ENCODE assay signal across 9 cellular contexts in genomic region chr5:145347026-145347616, GRCh38.
DNase-seq lines count a peak whose midpoint lies in the region; ATAC-seq and TF ChIP-seq lines count a peak whose summit lies in the region.
"Had no signal": no experiment of that assay in that cellular context is flagged by ENCODE, and none has a peak within 500 bp of the region (broad histone marks: within the 10 kb centered on the region; RNA-seq: fewer than 3 reads in every experiment).

No MANE protein-coding gene starts in this region.

- peaks cover 16% of the 10 kb centered on the region for H3K4me1 ChIP-seq in osteoblast (ENCODE audit: insufficient read depth, low read length)
- no peaks in the 10 kb centered on the region for H3K4me1 ChIP-seq in CD8-positive, alpha-beta memory T cell (ENCODE audit: insufficient read depth, low read length)

- DNase-seq in AG08396 (ENCODE audit: low spot score) (peak; percentile 52), MV-4-11 (lab: John Stamatoyannopoulos, UW) (peak; percentile 8), chondrocyte (ENCODE audit: low spot score) (no peak), osteoblast (ENCODE audit: insufficient read length, low spot score, missing footprints) (peak; percentile 81), nucleus accumbens (lab: John Stamatoyannopoulos, UW) (no peak)
- DNase-seq in CD8-positive, alpha-beta memory T cell: no peak
- no peak for DNase-seq in activated naive CD4-positive, alpha-beta T cell treated with anti-CD3 and anti-CD28 coated beads, Interleukin-2, amount 50 U/mL, for 72 hours (ENCODE audit: low spot score in 2 of 2)

- H2AFZ ChIP-seq in osteoblast (ENCODE audit: low read length): peak overlapping the region; percentile 45

- no peaks in the 10 kb centered on the region for H3K27me3 Mint-ChIP-seq in chondrocyte (ENCODE audit: low read depth)
- no peaks in the 10 kb centered on the region for H3K27me3 Mint-ChIP-seq in CD8-positive, alpha-beta memory T cell

- H3K9me3 Mint-ChIP-seq in chondrocyte (ENCODE audit: low read depth): peaks cover 2% of the 10 kb centered on the region
- peaks cover 0 to 12% (median 5%) of the 10 kb centered on the region in 5 donors for H3K9me3 Mint-ChIP-seq in CD8-positive, alpha-beta memory T cell
- peaks cover 4 to 5% of the 10 kb centered on the region in 2 donors for H3K9me3 Mint-ChIP-seq in activated naive CD4-positive, alpha-beta T cell treated with anti-CD3 and anti-CD28 coated beads, Interleukin-2, amount 50 U/mL, for 72 hours

- H3K4me2 ChIP-seq in osteoblast (ENCODE audit: insufficient read depth, low read length): peak overlapping the region; percentile 47

- no peak overlapping the region for H3K27ac ChIP-seq in osteoblast (ENCODE audit: low read depth, low read length)
- no peak overlapping the region for H3K27ac ChIP-seq in CD8-positive, alpha-beta memory T cell (ENCODE audit: low read depth, low read length)
- H3K27ac ChIP-seq: epithelial cell of prostate had no signal

- TF ChIP-seq CTCF in chondrocyte (IDR thresholded peaks at IDR 0.05) (peak; percentile 90), osteoblast (IDR thresholded peaks at IDR 0.05; ENCODE audit: extremely low read depth, low read depth, low read length) (peak; percentile 84)

- CTCF ChIA-PET in CD8-positive, alpha-beta memory T cell (lab: Charles Lee): no interaction called here

- H3K36me3 Mint-ChIP-seq in chondrocyte (ENCODE audit: low read depth): peaks cover 1% of the 10 kb centered on the region
- H3K36me3 Mint-ChIP-seq in CD8-positive, alpha-beta memory T cell: no peaks in the 10 kb centered on the region
- no peaks in the 10 kb centered on the region for H3K36me3 Mint-ChIP-seq in activated naive CD4-positive, alpha-beta T cell treated with anti-CD3 and anti-CD28 coated beads, Interleukin-2, amount 50 U/mL, for 72 hours

- peaks cover 29% of the 10 kb centered on the region for H3K4me1 Mint-ChIP-seq in chondrocyte (ENCODE audit: low read depth)
- no peaks in the 10 kb centered on the region for H3K4me1 Mint-ChIP-seq in CD8-positive, alpha-beta memory T cell

- H3K27ac Mint-ChIP-seq in chondrocyte (ENCODE audit: unreplicated experiment): no peak overlapping the region
- no peak overlapping the region for H3K27ac Mint-ChIP-seq in CD8-positive, alpha-beta memory T cell
- H3K27ac Mint-ChIP-seq in activated naive CD4-positive, alpha-beta T cell treated with anti-CD3 and anti-CD28 coated beads, Interleukin-2, amount 50 U/mL, for 72 hours: no peak overlapping the region

- no peaks in the 10 kb centered on the region for H3K79me2 ChIP-seq in osteoblast (ENCODE audit: insufficient read depth, low read length)

- no peaks in the 10 kb centered on the region for H3K36me3 ChIP-seq in osteoblast (ENCODE audit: insufficient read depth, low read length)
- H3K36me3 ChIP-seq in CD8-positive, alpha-beta memory T cell (ENCODE audit: insufficient read depth, low read length): no peaks in the 10 kb centered on the region

- peak; percentile 84 for ATAC-seq in GM18907 (IDR thresholded peaks at IDR 0.05; ENCODE audit: unreplicated experiment)
- no peak for ATAC-seq in activated naive CD4-positive, alpha-beta T cell treated with anti-CD3 and anti-CD28 coated beads, Interleukin-2, amount 50 U/mL, for 72 hours

- H3K27me3 ChIP-seq in osteoblast (ENCODE audit: insufficient read depth, low read length): no peaks in the 10 kb centered on the region
- no peaks in the 10 kb centered on the region for H3K27me3 ChIP-seq in CD8-positive, alpha-beta memory T cell (ENCODE audit: insufficient read depth, low read length, poor library complexity, severe bottlenecking)

- H4K20me1 ChIP-seq in osteoblast (ENCODE audit: insufficient read depth, low read length): no peaks in the 10 kb centered on the region

- no peak overlapping the region for H3K4me3 Mint-ChIP-seq in chondrocyte (ENCODE audit: unreplicated experiment)
- no peak overlapping the region for H3K4me3 Mint-ChIP-seq in CD8-positive, alpha-beta memory T cell

- no peak overlapping the region for H3K4me3 ChIP-seq in osteoblast (ENCODE audit: insufficient read depth, low read length)
- H3K4me3 ChIP-seq in CD8-positive, alpha-beta memory T cell (ENCODE audit: low read length): no peak overlapping the region

- H3K9me3 ChIP-seq in osteoblast (ENCODE audit: low read depth, low read length): no peaks in the 10 kb centered on the region
- no peaks in the 10 kb centered on the region for H3K9me3 ChIP-seq in CD8-positive, alpha-beta memory T cell (ENCODE audit: low read length)

- POLR2A ChIA-PET in CD8-positive, alpha-beta memory T cell (lab: Charles Lee): no interaction called here

Comparison
In these comparisons a context has a peak if more than half of its experiments do, and no peak if none do; other contexts are left out.
1. DNase-seq: peak in AG08396 (single experiment), MV-4-11 (single experiment) and osteoblast (single experiment); none in chondrocyte (single experiment), nucleus accumbens (0 of 56), CD8-positive, alpha-beta memory T cell (0 of 5) and activated naive CD4-positive, alpha-beta T cell treated with anti-CD3 and anti-CD28 coated beads, Interleukin-2, amount 50 U/mL, for 72 hours (0 of 2).